In the genomic region with DNA sequence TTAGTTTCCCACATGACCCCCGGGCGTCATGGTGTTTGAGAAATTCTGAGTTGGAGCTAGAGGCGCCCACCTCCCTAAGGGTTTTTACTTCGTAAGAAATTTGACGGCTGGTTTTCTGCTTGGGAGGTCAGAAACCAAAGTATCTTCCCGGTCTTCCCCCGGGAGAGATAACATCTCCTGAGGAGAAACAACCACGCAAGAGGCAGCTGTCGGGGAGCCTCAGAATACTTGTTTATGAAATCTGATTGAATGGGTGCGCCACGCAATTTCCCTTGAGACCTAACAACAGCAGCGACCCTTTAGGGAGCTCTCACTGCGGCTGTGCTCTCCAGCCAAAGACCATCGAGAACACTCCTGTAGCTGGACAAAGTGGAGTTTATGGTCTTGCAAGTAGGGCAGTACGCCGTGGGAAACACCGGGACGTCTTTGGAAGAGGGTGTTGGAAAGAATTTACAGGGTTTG, we compare ENCODE assay signal across 8 cellular contexts. TPM values are rescaled to one million over a fixed set of nuclear protein-coding genes. Genes with fewer than 3 reads are reported as not detected.
A peak's percentile ranks its signal among the peaks of the same experiment; 100 is the strongest.
DNase-seq lines count a peak whose midpoint lies in the region; ATAC-seq and TF ChIP-seq lines count a peak whose summit lies in the region.

No MANE protein-coding gene starts in this region.

- peaks cover 33% of the 10 kb centered on the region for H3K4me1 Mint-ChIP-seq in activated CD8-positive, alpha-beta T cell treated with anti-CD3 and anti-CD28 coated beads, Interleukin-2, amount 10 ng/mL, durations not matched to agents 7 days and 5 days (ENCODE audit: low read depth)
- peaks cover 37% of the 10 kb centered on the region for H3K4me1 Mint-ChIP-seq in osteocyte (ENCODE audit: unreplicated experiment)

- H3K27me3 Mint-ChIP-seq in activated CD8-positive, alpha-beta T cell treated with anti-CD3 and anti-CD28 coated beads, Interleukin-2, amount 10 ng/mL, durations not matched to agents 7 days and 5 days (ENCODE audit: low read depth), result peaks cover 9% of the 10 kb centered on the region
- H3K27me3 Mint-ChIP-seq in osteocyte (ENCODE audit: unreplicated experiment), result peaks cover 4% of the 10 kb centered on the region

- peaks cover 37% of the 10 kb centered on the region for H3K36me3 Mint-ChIP-seq in activated CD8-positive, alpha-beta T cell treated with anti-CD3 and anti-CD28 coated beads, Interleukin-2, amount 10 ng/mL, durations not matched to agents 7 days and 5 days (ENCODE audit: low read depth)
- peaks cover 15% of the 10 kb centered on the region for H3K36me3 Mint-ChIP-seq in osteocyte (ENCODE audit: unreplicated experiment)

- no peak for DNase-seq in Right ventricle myocardium inferior (ENCODE audit: missing footprints)
- no peak for DNase-seq in cardiac septum (ENCODE audit: low spot score)
- DNase-seq in M059J (ENCODE audit: low read depth), result peak; percentile 50
- DNase-seq in activated CD8-positive, alpha-beta T cell treated with anti-CD3 and anti-CD28 coated beads, Interleukin-2, amount 10 ng/mL, durations not matched to agents 7 days and 5 days, result peak; percentile 48
- peak in 1 of 2 donors; percentile 26 for DNase-seq in foreskin keratinocyte
- no peak for DNase-seq in osteocyte (ENCODE audit: extremely low spot score, unreplicated experiment)
- no peak for DNase-seq in posterior vena cava (ENCODE audit: low spot score)
- DNase-seq in EL, result no peak

- peak overlapping the region; percentile 88 for H3K4me3 Mint-ChIP-seq in activated CD8-positive, alpha-beta T cell treated with anti-CD3 and anti-CD28 coated beads, Interleukin-2, amount 10 ng/mL, durations not matched to agents 7 days and 5 days
- H3K4me3 Mint-ChIP-seq in osteocyte (ENCODE audit: unreplicated experiment), result peak overlapping the region; percentile 90

- peaks cover 15% of the 10 kb centered on the region for H3K4me1 ChIP-seq in foreskin keratinocyte

- H3K9me3 Mint-ChIP-seq in activated CD8-positive, alpha-beta T cell treated with anti-CD3 and anti-CD28 coated beads, Interleukin-2, amount 10 ng/mL, durations not matched to agents 7 days and 5 days (ENCODE audit: insufficient read depth), result no peaks in the 10 kb centered on the region
- H3K9me3 Mint-ChIP-seq in osteocyte (ENCODE audit: unreplicated experiment), result no peaks in the 10 kb centered on the region

- H3K27me3 ChIP-seq in foreskin keratinocyte, result no peaks in the 10 kb centered on the region

- TF ChIP-seq CTCF in foreskin keratinocyte (conservative IDR thresholded peaks at IDR 0.05), result no peak
- TF ChIP-seq CTCF in osteocyte (IDR thresholded peaks at IDR 0.05), result no peak

- CTCF ChIA-PET in activated CD8-positive, alpha-beta T cell treated with anti-CD3 and anti-CD28 coated beads, Interleukin-2, amount 10 ng/mL, durations not matched to agents 7 days and 5 days (lab: Charles Lee), result interaction anchor here (0.9 to 2.5 kb wide), 12 partner anchors 10 to 446 kb away, joined by 3 to 16 read pairs (median 4); a partner anchor contains a TSS

- POLR2A ChIA-PET in activated CD8-positive, alpha-beta T cell treated with anti-CD3 and anti-CD28 coated beads, Interleukin-2, amount 10 ng/mL, durations not matched to agents 7 days and 5 days (lab: Charles Lee), result interaction anchor here (0.6 to 2.6 kb wide), 39 partner anchors 8 to 731 kb away, joined by 3 to 33 read pairs (median 4); a partner anchor contains a TSS

- ATAC-seq in Right ventricle myocardium inferior (peak; percentile 1), foreskin keratinocyte (peak; percentile 2)
- peak; percentile 6 for ATAC-seq in activated CD8-positive, alpha-beta T cell treated with anti-CD3 and anti-CD28 coated beads, Interleukin-2, amount 10 ng/mL, durations not matched to agents 7 days and 5 days

- H3K27ac Mint-ChIP-seq in activated CD8-positive, alpha-beta T cell treated with anti-CD3 and anti-CD28 coated beads, Interleukin-2, amount 10 ng/mL, durations not matched to agents 7 days and 5 days, result peak overlapping the region; percentile 99
- peak overlapping the region; percentile 98 for H3K27ac Mint-ChIP-seq in osteocyte (ENCODE audit: unreplicated experiment)

- peak overlapping the region; percentile 22 for H3K27ac ChIP-seq in foreskin keratinocyte

- intact Hi-C loops in Right ventricle myocardium inferior (cut with DNase I) (no loop called here), cardiac septum (cut with DNase I) (loop anchor here (1.0 to 2.0 kb wide), 2 partner anchors 119 to 302 kb away; a partner anchor contains a TSS), posterior vena cava (cut with DNase I) (no loop called here)

RNA-seq across cellular contexts. Expression of a gene that starts 0.6 kb away (rescaled TPM):
- total RNA-seq in Right ventricle myocardium inferior, result 43.7 TPM
- total RNA-seq in cardiac septum, result 38.3 TPM
- 156 and 179 TPM in 2 replicates for total RNA-seq in M059J (2014; rRNA removed; shearing (Covaris generic))
- 10 to 100 TPM; 94.4 to 94.7 TPM for total RNA-seq in activated CD8-positive, alpha-beta T cell treated with anti-CD3 and anti-CD28 coated beads, Interleukin-2, amount 10 ng/mL, durations not matched to agents 7 days and 5 days
- total RNA-seq in foreskin keratinocyte, result 141 and 144 TPM in 2 replicates
- 129 and 135 TPM in 2 replicates for polyA plus RNA-seq in foreskin keratinocyte
- 87.9 and 90.6 TPM in 2 replicates for total RNA-seq in osteocyte
- 10 to 100 TPM; 45.0 to 50.2 TPM for total RNA-seq in posterior vena cava

Comparison
In these comparisons a context has a peak if more than half of its experiments do, and no peak if none do; other contexts are left out.
1. DNase-seq: peak in M059J (single experiment) and activated CD8-positive, alpha-beta T cell treated with anti-CD3 and anti-CD28 coated beads, Interleukin-2, amount 10 ng/mL, durations not matched to agents 7 days and 5 days (single experiment); none in Right ventricle myocardium inferior (single experiment), cardiac septum (single experiment), osteocyte (single experiment), posterior vena cava (single experiment) and EL (single experiment).
2. Peak in every context shown above with its lines, with median percentiles within 50 percentile points of each other: ATAC-seq.